ENCODE assay signal across 28 cellular contexts in genomic region chr18:22468554-22468891, GRCh38. TPM values are rescaled to one million over a fixed set of nuclear protein-coding genes. Genes with fewer than 3 reads are reported as not detected.
DNase-seq lines count a peak whose midpoint lies in the region; ATAC-seq, FAIRE-seq and TF ChIP-seq lines count a peak whose summit lies in the region.
"Had no signal": no experiment of that assay in that cellular context is flagged by ENCODE, and none has a peak within 500 bp of the region (broad histone marks: within the 10 kb centered on the region; RNA-seq: fewer than 3 reads in every experiment).

No MANE protein-coding gene starts in this region.

- H4K91ac ChIP-seq in mesenchymal stem cell (ENCODE audit: low read length): peak overlapping the region; percentile 95

- POLR2A ChIA-PET in A549 (lab: Yijun Ruan, JAX): interaction anchor here (0.5 to 0.6 kb wide), 2 partner anchors 80 to 91 kb away, joined by 4 read pairs; no protein-coding TSS in a partner anchor

- H3K4me1 Mint-ChIP-seq in astrocyte (ENCODE audit: low read depth, unreplicated experiment): peaks cover 56% of the 10 kb centered on the region
- H3K4me1 Mint-ChIP-seq in stimulated activated naive CD8-positive, alpha-beta T cell treated with anti-CD3 and anti-CD28 coated beads, Interleukin-15, amount 100 ng/mL, for 72 hours: no peaks in the 10 kb centered on the region
- H3K4me1 Mint-ChIP-seq: stimulated activated naive B cell treated with anti-CD40 and anti-IgM and Interleukin-4, amounts not matched to agents 10 μg/mL and 1 μg/mL and 100 μg/mL, for 72 hours had no signal

- H3K4me1 ChIP-seq in A549 (peaks cover 56% of the 10 kb centered on the region), GM23248 (ENCODE audit: insufficient read depth) (peaks cover 43% of the 10 kb centered on the region), astrocyte (ENCODE audit: insufficient read depth, low read length) (peaks cover 62% of the 10 kb centered on the region), mesenchymal stem cell (ENCODE audit: control insufficient read depth, insufficient read depth, low read depth, low read length) (peaks cover 20% of the 10 kb centered on the region)
- H3K4me1 ChIP-seq: gastrocnemius medialis, SJCRH30 had no signal

- TF ChIP-seq CTCF in A549 (IDR thresholded peaks at IDR 0.05) (no peak), astrocyte (IDR thresholded peaks at IDR 0.05; ENCODE audit: insufficient read depth, low read depth, low read length) (no peak)

- H3K18ac ChIP-seq in mesenchymal stem cell (ENCODE audit: low read depth in 1 of 2, low read length in 2 of 2): peak overlapping the region; percentile 76 to 82

- H2AFZ ChIP-seq in GM23248 (no peak overlapping the region), astrocyte (ENCODE audit: low read depth, low read length) (no peak overlapping the region), mesenchymal stem cell (ENCODE audit: low read depth, low read length) (no peak overlapping the region)

- no peak overlapping the region for H2BK15ac ChIP-seq in mesenchymal stem cell (ENCODE audit: low read depth, poor library complexity, severe bottlenecking)

- H2BK120ac ChIP-seq in mesenchymal stem cell (ENCODE audit: low read depth, low read length): peak overlapping the region; percentile 50

- peaks cover 47% of the 10 kb centered on the region for H3F3A ChIP-seq in GM23248 (ENCODE audit: insufficient read depth)

- in situ Hi-C loops in GM23248 (cut with MboI) (no loop called here), G401 (cut with HindIII; ENCODE audit: low sequenced_read_pairs) (no loop called here)

- H3K36me3 Mint-ChIP-seq in astrocyte (ENCODE audit: low read depth, unreplicated experiment): peaks cover 2% of the 10 kb centered on the region
- H3K36me3 Mint-ChIP-seq: activated naive CD8-positive, alpha-beta T cell; stimulated activated naive B cell treated with anti-CD40 and anti-IgM and Interleukin-4, amounts not matched to agents 10 μg/mL and 1 μg/mL and 100 μg/mL, for 72 hours; T-cell had no signal

- CTCF ChIA-PET in A549 (lab: Yijun Ruan, JAX): interaction anchor here (0.6 to 1.3 kb wide), 2 partner anchors 30 to 227 kb away, joined by 3 read pairs; no protein-coding TSS in a partner anchor

- H3K36me3 ChIP-seq in GM23248 (ENCODE audit: low read depth): no peaks in the 10 kb centered on the region
- no peaks in the 10 kb centered on the region for H3K36me3 ChIP-seq in astrocyte (ENCODE audit: insufficient read depth, low read length)
- no peaks in the 10 kb centered on the region for H3K36me3 ChIP-seq in mesenchymal stem cell (ENCODE audit: control insufficient read depth in 1 of 2, insufficient read depth in 2 of 2, low read depth in 1 of 2, low read length in 2 of 2)
- H3K36me3 ChIP-seq: gastrocnemius medialis, SJCRH30 had no signal

- H3K14ac ChIP-seq in mesenchymal stem cell (ENCODE audit: low read length in 2 of 2): peak overlapping the region in 1 of 2 experiments; percentile 19

- H3K27ac ChIP-seq in A549: peak overlapping the region; percentile 94
- H3K27ac ChIP-seq in GM23248: peak overlapping the region; percentile 94
- H3K27ac ChIP-seq in astrocyte (ENCODE audit: low read depth, low read length): peak overlapping the region; percentile 94
- H3K27ac ChIP-seq in mesenchymal stem cell (ENCODE audit: low read length, poor library complexity, severe bottlenecking): no peak overlapping the region
- H3K27ac ChIP-seq: gastrocnemius medialis, SJCRH30 had no signal

- no peak for DNase-seq in A549 (ENCODE audit: low read depth in 1 of 2, low spot score in 1 of 2)
- DNase-seq in GM23248: no peak
- DNase-seq in astrocyte (ENCODE audit: low read depth): no peak
- DNase-seq in mesenchymal stem cell: no peak
- DNase-seq in NCI-H2081 treated with DMSO at 0.1 percent for 48 hours (lab: John Stamatoyannopoulos, UW): no peak
- no peak for DNase-seq in stimulated activated naive CD8-positive, alpha-beta T cell treated with anti-CD3 and anti-CD28 coated beads, Interleukin-15, amount 100 ng/mL, for 72 hours
- no peak for DNase-seq in cerebellum (ENCODE audit: low spot score)
- DNase-seq in G401 (ENCODE audit: low spot score): no peak
- DNase-seq: activated CD4-positive, alpha-beta T cell treated with anti-CD3 and anti-CD28 coated beads, Interleukin-2, amount 50 U/mL, for 48 hours; activated CD8-positive, alpha-beta memory T cell treated with anti-CD3 and anti-CD28 coated beads, Interleukin-2, amount 50 U/mL, for 4 hours; C1 segment of cervical spinal cord; effector memory CD4-positive, alpha-beta T cell; gastrocnemius medialis; kidney; NCI-H1417; NCI-H446; NCI-H82; SJCRH30; stimulated activated CD4-positive, alpha-beta T cell treated with anti-CD3 and anti-CD28 coated beads, Interleukin-12 subunit alpha, Interleukin-12 subunit beta, amount 100 ng/mL, for 4 hours; stimulated activated CD4-positive, alpha-beta T cell treated with anti-CD3 and anti-CD28 coated beads, Interleukin-4, amount 100 ng/mL, for 24 hours; stimulated activated naive B cell treated with anti-CD40 and anti-IgM and Interleukin-4, amounts not matched to agents 10 μg/mL and 1 μg/mL and 100 μg/mL, for 72 hours; T-cell had no signal

- H3K27me3 ChIP-seq in GM23248 (replicated peaks; ENCODE audit: insufficient read depth) (no peaks in the 10 kb centered on the region), astrocyte (ENCODE audit: insufficient read depth, low read length) (no peaks in the 10 kb centered on the region), mesenchymal stem cell (ENCODE audit: control insufficient read depth in 1 of 2, insufficient read depth in 1 of 2, low read length in 2 of 2) (no peaks in the 10 kb centered on the region)
- H3K27me3 ChIP-seq: gastrocnemius medialis, SJCRH30 had no signal

- peak overlapping the region in 1 of 2 experiments; percentile 62 for H3K4ac ChIP-seq in mesenchymal stem cell (ENCODE audit: low read depth in 1 of 2, low read length in 2 of 2)

- H2BK5ac ChIP-seq in mesenchymal stem cell (ENCODE audit: low read depth, low read length, poor library complexity, severe bottlenecking): no peak overlapping the region

- no peaks in the 10 kb centered on the region for H3K9me2 ChIP-seq in GM23248 (ENCODE audit: insufficient read depth)

- peaks cover 2% of the 10 kb centered on the region for H3K27me3 Mint-ChIP-seq in astrocyte (ENCODE audit: low read depth, unreplicated experiment)
- no peaks in the 10 kb centered on the region for H3K27me3 Mint-ChIP-seq in stimulated activated naive CD8-positive, alpha-beta T cell treated with anti-CD3 and anti-CD28 coated beads, Interleukin-15, amount 100 ng/mL, for 72 hours
- H3K27me3 Mint-ChIP-seq: stimulated activated naive B cell treated with anti-CD40 and anti-IgM and Interleukin-4, amounts not matched to agents 10 μg/mL and 1 μg/mL and 100 μg/mL, for 72 hours had no signal

- H4K20me1 ChIP-seq in GM23248 (ENCODE audit: insufficient read depth) (no peaks in the 10 kb centered on the region), astrocyte (ENCODE audit: insufficient read depth, low read length) (no peaks in the 10 kb centered on the region)

- H3K4me3 ChIP-seq in A549 (no peak overlapping the region), GM23248 (no peak overlapping the region), astrocyte (ENCODE audit: insufficient read depth, low read depth, low read length) (no peak overlapping the region), mesenchymal stem cell (ENCODE audit: insufficient read depth in 1 of 2, low read depth in 1 of 2, low read length in 2 of 2) (no peak overlapping the region)
- H3K4me3 ChIP-seq: gastrocnemius medialis, lung, SJCRH30 had no signal

- H4K8ac ChIP-seq in mesenchymal stem cell (ENCODE audit: low read length): peak overlapping the region; percentile 16

- H3K4me2 ChIP-seq in A549 (peak overlapping the region; percentile 96; the same call in 2 of the 3 replicates), GM23248 (ENCODE audit: unreplicated experiment) (no peak overlapping the region), astrocyte (ENCODE audit: low read length) (no peak overlapping the region), mesenchymal stem cell (ENCODE audit: low read length, poor library complexity, severe bottlenecking) (no peak overlapping the region)

- H3K9me3 ChIP-seq in A549: peaks cover 9% of the 10 kb centered on the region
- no peaks in the 10 kb centered on the region for H3K9me3 ChIP-seq in GM23248 (ENCODE audit: low read depth)
- H3K9me3 ChIP-seq in astrocyte (ENCODE audit: insufficient read depth, low read depth, low read length): peaks cover 4% of the 10 kb centered on the region
- peaks cover 4% of the 10 kb centered on the region for H3K9me3 ChIP-seq in mesenchymal stem cell (ENCODE audit: control insufficient read depth, low read length)
- H3K9me3 ChIP-seq: gastrocnemius medialis, SJCRH30 had no signal

- H3K79me2 ChIP-seq in GM23248 (ENCODE audit: insufficient read depth) (no peaks in the 10 kb centered on the region), astrocyte (ENCODE audit: insufficient read depth, low read length) (no peaks in the 10 kb centered on the region)

- no peak for TF ChIP-seq EP300 in A549 (IDR thresholded peaks at IDR 0.05)

- no peaks in the 10 kb centered on the region for H3K79me1 ChIP-seq in mesenchymal stem cell (replicated peaks; ENCODE audit: low read length, poor library complexity, severe bottlenecking)

- H3K27ac Mint-ChIP-seq in astrocyte (ENCODE audit: unreplicated experiment): peak overlapping the region; percentile 96
- H3K27ac Mint-ChIP-seq in stimulated activated naive CD8-positive, alpha-beta T cell treated with anti-CD3 and anti-CD28 coated beads, Interleukin-15, amount 100 ng/mL, for 72 hours: peak overlapping the region in 1 of 2 donors; percentile 69
- H3K27ac Mint-ChIP-seq: activated naive CD8-positive, alpha-beta T cell; stimulated activated naive B cell treated with anti-CD40 and anti-IgM and Interleukin-4, amounts not matched to agents 10 μg/mL and 1 μg/mL and 100 μg/mL, for 72 hours; T-cell had no signal

- H2BK12ac ChIP-seq in mesenchymal stem cell (ENCODE audit: low read length in 2 of 2): peak overlapping the region; percentile 93 to 96

- H3K4me3 Mint-ChIP-seq in astrocyte (ENCODE audit: unreplicated experiment): no peak overlapping the region
- no peak overlapping the region for H3K4me3 Mint-ChIP-seq in stimulated activated naive CD8-positive, alpha-beta T cell treated with anti-CD3 and anti-CD28 coated beads, Interleukin-15, amount 100 ng/mL, for 72 hours
- H3K4me3 Mint-ChIP-seq: activated naive CD8-positive, alpha-beta T cell; stimulated activated naive B cell treated with anti-CD40 and anti-IgM and Interleukin-4, amounts not matched to agents 10 μg/mL and 1 μg/mL and 100 μg/mL, for 72 hours; T-cell had no signal

- H2AK5ac ChIP-seq in mesenchymal stem cell (ENCODE audit: low read length, severe bottlenecking): peak overlapping the region; percentile 79

- ATAC-seq in A549: no peak
- no peak for ATAC-seq in stimulated activated naive CD8-positive, alpha-beta T cell treated with anti-CD3 and anti-CD28 coated beads, Interleukin-15, amount 100 ng/mL, for 72 hours
- ATAC-seq: gastrocnemius medialis; stimulated activated naive B cell treated with anti-CD40 and anti-IgM and Interleukin-4, amounts not matched to agents 10 μg/mL and 1 μg/mL and 100 μg/mL, for 72 hours; T-cell had no signal

- FAIRE-seq in A549 (lab: Jason Lieb, UNC): no peak
- no peak for FAIRE-seq in astrocyte (lab: Jason Lieb, UNC)
- FAIRE-seq: colon, kidney had no signal

- no peak for TF ChIP-seq RAD21 in A549 (conservative IDR thresholded peaks at IDR 0.05 in 1 of 2, IDR thresholded peaks at IDR 0.05 in 1 of 2)

- peak overlapping the region; percentile 50 for H3K9ac ChIP-seq in GM23248
- H3K9ac ChIP-seq in astrocyte (ENCODE audit: low read length): peak overlapping the region; percentile 61
- peak overlapping the region; percentile 58 for H3K9ac ChIP-seq in mesenchymal stem cell (ENCODE audit: low read length)

- TF ChIP-seq POLR2A in A549 (IDR thresholded peaks at IDR 0.05; ENCODE audit: low read length): no peak

- no peaks in the 10 kb centered on the region for H3K9me3 Mint-ChIP-seq in astrocyte (ENCODE audit: unreplicated experiment)
- H3K9me3 Mint-ChIP-seq in stimulated activated naive CD8-positive, alpha-beta T cell treated with anti-CD3 and anti-CD28 coated beads, Interleukin-15, amount 100 ng/mL, for 72 hours: no peaks in the 10 kb centered on the region

- WGBS in A549 (ENCODE audit: missing lambda C conversion rate): 95% methylated on average over 6 of the region's 6 CpGs
- 90% methylated on average over 6 of the region's 6 CpGs for WGBS in GM23248 (ENCODE audit: low coverage in 1 of 2, low lambda C conversion rate in 2 of 2, missing lambda C conversion rate in 2 of 2), 2 experiments
- 94% methylated on average over 6 of the region's 6 CpGs for WGBS in mesenchymal stem cell

- no peak overlapping the region for H3K23ac ChIP-seq in mesenchymal stem cell (ENCODE audit: low read length in 2 of 2)

RNA-seq across cellular contexts. Expression of gene CTAGE1, which starts 50.8 kb away (rescaled TPM):
- polyA plus RNA-seq in A549 (2011; rRNA removed): 0.01 and 0.03 TPM in 2 replicates
- not detected in 2 replicates for polyA plus RNA-seq in A549 (2012; cell fraction: cytosol; rRNA removed)
- polyA plus RNA-seq in A549 (2012; cell fraction: nucleus; rRNA removed): not detected in 2 replicates
- 0.03 TPM in 1 of 3 replicates, not detected in the others for polyA plus RNA-seq in A549 (2017; fragmentation: RNase III; extraction: RNeasy Plus Mini Kit Qiagen cat#74134 plus additional on column Dnase treatment)
- 0.05 TPM in 1 of 2 replicates, not detected in the other for polyA minus RNA-seq in A549 (2011; rRNA and poly(A)+ RNA removed)
- 0.11 TPM in 1 of 2 replicates, not detected in the other for total RNA-seq in GM23248 (2014; rRNA removed; shearing (Covaris generic))
- 0.06 TPM in 1 of 2 replicates, not detected in the other for polyA plus RNA-seq in GM23248 (2016; fragmentation: Nextera tagmentation; extraction: Ambion mirVana)
- total RNA-seq in astrocyte: 0.12 and 0.30 TPM in 2 replicates
- polyA plus RNA-seq in mesenchymal stem cell (2013, experiment 1 of 2): 0.03 TPM
- 0.01 TPM for polyA plus RNA-seq in mesenchymal stem cell (2013, experiment 2 of 2)
- not detected for total RNA-seq in cerebellum
- 0.03 TPM in 1 of 2 replicates, not detected in the other for total RNA-seq in G401 (2014; rRNA removed; shearing (Covaris generic))
- total RNA-seq: esophagus mucosa, gastrocnemius medialis, kidney, omental fat pad, SJCRH30, T-cell had no signal
- polyA plus RNA-seq: lung, thymus had no signal
